Comparison of ENCODE assay signal across 27 cellular contexts in genomic region chr6:31465718-31466117, GRCh38. TPM values are rescaled to one million over a fixed set of nuclear protein-coding genes. Genes with fewer than 3 reads are reported as not detected.
DNase-seq lines count a peak whose midpoint lies in the region; ATAC-seq lines count a peak whose summit lies in the region.
"Had no signal": no experiment of that assay in that cellular context is flagged by ENCODE, and none has a peak within 500 bp of the region (broad histone marks: within the 10 kb centered on the region; RNA-seq: fewer than 3 reads in every experiment).

No MANE protein-coding gene starts in this region.

- H3K36me3 Mint-ChIP-seq in CD4-positive, alpha-beta memory T cell = peaks cover 18 to 71% of the 10 kb centered on the region in 2 donors
- peaks cover 52% of the 10 kb centered on the region for H3K36me3 Mint-ChIP-seq in activated CD8-positive, alpha-beta T cell treated with anti-CD3 and anti-CD28 coated beads, Interleukin-2, amount 10 ng/mL, durations not matched to agents 7 days and 5 days (ENCODE audit: low read depth)
- H3K36me3 Mint-ChIP-seq in memory B cell = peaks cover 42% of the 10 kb centered on the region
- H3K36me3 Mint-ChIP-seq: brain had no signal

- peak overlapping the region in 8 of 11 experiments; percentile 82 to 96 (median 90); a peak in 11 of 22 replicates for H3K4me2 ChIP-seq in BLaER1 treated with 17β-estradiol and CSF1 and Interleukin-3, amounts not matched to agents 10 nM and 100 nM

- peaks cover 0 to 47% (median 27%) of the 10 kb centered on the region in 11 experiments; a peak in 10 of 22 replicates for H4K20me1 ChIP-seq in BLaER1 treated with 17β-estradiol and CSF1 and Interleukin-3, amounts not matched to agents 10 nM and 100 nM

- POLR2A ChIA-PET in CD4-positive, alpha-beta memory T cell (lab: Charles Lee; ENCODE audit: partially characterized antibody) = interaction anchor here (1.6 kb wide), 1 partner anchor 24 kb away, joined by 3 read pairs; no protein-coding TSS in a partner anchor
- POLR2A ChIA-PET in activated CD8-positive, alpha-beta T cell treated with anti-CD3 and anti-CD28 coated beads, Interleukin-2, amount 10 ng/mL, durations not matched to agents 7 days and 5 days (lab: Charles Lee) = interaction anchor here (1.1 kb wide), 1 partner anchor 65 kb away, joined by 3 read pairs; no protein-coding TSS in a partner anchor

- peaks cover 35 to 52% (median 42%) of the 10 kb centered on the region in 10 experiments for H3K4me1 ChIP-seq in BLaER1 treated with 17β-estradiol and CSF1 and Interleukin-3, amounts not matched to agents 10 nM and 100 nM
- peaks cover 80% of the 10 kb centered on the region for H3K4me1 ChIP-seq in CD4-positive, alpha-beta memory T cell (ENCODE audit: insufficient read depth, low read length)

- H3K9me3 Mint-ChIP-seq in CD4-positive, alpha-beta memory T cell = peaks cover 0 to 1% (median 0%) of the 10 kb centered on the region in 8 donors
- H3K9me3 Mint-ChIP-seq in activated CD8-positive, alpha-beta T cell treated with anti-CD3 and anti-CD28 coated beads, Interleukin-2, amount 10 ng/mL, durations not matched to agents 7 days and 5 days (ENCODE audit: insufficient read depth) = no peaks in the 10 kb centered on the region
- no peaks in the 10 kb centered on the region for H3K9me3 Mint-ChIP-seq in memory B cell
- H3K9me3 Mint-ChIP-seq: dendritic cell treated with granulocyte-macrophage colony-stimulating factor and Interleukin-4, amounts not matched to agents 40 ng/mL and 50 ng/mL, for 4 days; nephron had no signal

- no peak for ATAC-seq in activated CD8-positive, alpha-beta T cell treated with anti-CD3 and anti-CD28 coated beads, Interleukin-2, amount 10 ng/mL, durations not matched to agents 7 days and 5 days
- peak; percentile 16 for ATAC-seq in memory B cell (ENCODE audit: low read depth)
- ATAC-seq: gastrocnemius medialis, left lobe of liver, PC-3 had no signal

- H3K27me3 ChIP-seq in BLaER1 treated with 17β-estradiol and CSF1 and Interleukin-3, amounts not matched to agents 10 nM and 100 nM = no peaks in the 10 kb centered on the region
- no peaks in the 10 kb centered on the region for H3K27me3 ChIP-seq in CD4-positive, alpha-beta memory T cell (ENCODE audit: insufficient read depth, low read length)
- H3K27me3 ChIP-seq: gastrocnemius medialis, SJSA1, tibial nerve had no signal

- H3K9me3 ChIP-seq in BLaER1 treated with 17β-estradiol and CSF1 and Interleukin-3, amounts not matched to agents 10 nM and 100 nM (replicated peaks in 1 of 11) = no peaks in the 10 kb centered on the region
- H3K9me3 ChIP-seq in CD4-positive, alpha-beta memory T cell (ENCODE audit: control insufficient read depth in 1 of 2, low read length in 2 of 2) = no peaks in the 10 kb centered on the region
- H3K9me3 ChIP-seq: gastrocnemius medialis, prostate gland, SJSA1, tibial nerve had no signal

- H3K4me3 Mint-ChIP-seq in CD4-positive, alpha-beta memory T cell = peak overlapping the region; percentile 97 to 100 (median 100)
- H3K4me3 Mint-ChIP-seq in activated CD8-positive, alpha-beta T cell treated with anti-CD3 and anti-CD28 coated beads, Interleukin-2, amount 10 ng/mL, durations not matched to agents 7 days and 5 days = peak overlapping the region; percentile 98
- peak overlapping the region; percentile 100 for H3K4me3 Mint-ChIP-seq in memory B cell
- H3K4me3 Mint-ChIP-seq: brain, nephron had no signal

- H3K27ac Mint-ChIP-seq in CD4-positive, alpha-beta memory T cell = peak overlapping the region; percentile 80 to 100 (median 99)
- no peak overlapping the region for H3K27ac Mint-ChIP-seq in activated CD8-positive, alpha-beta T cell treated with anti-CD3 and anti-CD28 coated beads, Interleukin-2, amount 10 ng/mL, durations not matched to agents 7 days and 5 days
- H3K27ac Mint-ChIP-seq in memory B cell = peak overlapping the region; percentile 36
- H3K27ac Mint-ChIP-seq: brain; dendritic cell treated with granulocyte-macrophage colony-stimulating factor and Interleukin-4, amounts not matched to agents 40 ng/mL and 50 ng/mL, for 4 days; nephron had no signal

- intact Hi-C loops in CD4-positive, alpha-beta memory T cell (cut with micrococcal nuclease) = no loop called here

- no peak overlapping the region for H3K9ac ChIP-seq in BLaER1 treated with 17β-estradiol and CSF1 and Interleukin-3, amounts not matched to agents 10 nM and 100 nM

- H3K27me3 Mint-ChIP-seq in CD4-positive, alpha-beta memory T cell = no peaks in the 10 kb centered on the region
- H3K27me3 Mint-ChIP-seq in activated CD8-positive, alpha-beta T cell treated with anti-CD3 and anti-CD28 coated beads, Interleukin-2, amount 10 ng/mL, durations not matched to agents 7 days and 5 days (ENCODE audit: low read depth) = no peaks in the 10 kb centered on the region
- H3K27me3 Mint-ChIP-seq in memory B cell = no peaks in the 10 kb centered on the region
- H3K27me3 Mint-ChIP-seq: dendritic cell treated with granulocyte-macrophage colony-stimulating factor and Interleukin-4, amounts not matched to agents 40 ng/mL and 50 ng/mL, for 4 days had no signal

- H3K27ac ChIP-seq in BLaER1 treated with 17β-estradiol and CSF1 and Interleukin-3, amounts not matched to agents 10 nM and 100 nM = no peak overlapping the region
- peak overlapping the region; percentile 99 for H3K27ac ChIP-seq in CD4-positive, alpha-beta memory T cell (ENCODE audit: low read depth, low read length)
- H3K27ac ChIP-seq: gastrocnemius medialis, HL-60, prostate gland, SJSA1, tibial nerve had no signal

- H3K4me3 ChIP-seq in BLaER1 treated with 17β-estradiol and CSF1 and Interleukin-3, amounts not matched to agents 10 nM and 100 nM = no peak overlapping the region
- peak overlapping the region; percentile 82 to 85 for H3K4me3 ChIP-seq in CD4-positive, alpha-beta memory T cell (ENCODE audit: low read length in 2 of 2)
- H3K4me3 ChIP-seq: prostate gland, SJSA1, tibial nerve had no signal

- peak in 1 of 5 donors; percentile 37 for DNase-seq in CD4-positive, alpha-beta memory T cell
- DNase-seq in activated CD8-positive, alpha-beta T cell treated with anti-CD3 and anti-CD28 coated beads, Interleukin-2, amount 10 ng/mL, durations not matched to agents 7 days and 5 days = no peak
- DNase-seq in memory B cell (ENCODE audit: low spot score in 2 of 2) (no peak), amygdala (lab: John Stamatoyannopoulos, UW) (no peak), NCI-H2107 (lab: John Stamatoyannopoulos, UW) (no peak), NCI-H526 (lab: John Stamatoyannopoulos, UW) (no peak)
- DNase-seq: activated CD4-positive, alpha-beta T cell treated with anti-CD3 and anti-CD28 coated beads, Interleukin-2, amount 50 U/mL, for 48 hours; activated gamma-delta T cell; DMS53; erythroblast; gastrocnemius medialis; H7; NCI-H1092; NCI-H2081 treated with DMSO at 0.1 percent for 48 hours; NCI-H69; PC-3; small intestine; stimulated activated CD4-positive, alpha-beta T cell treated with anti-CD3 and anti-CD28 coated beads, Interleukin-4, amount 100 ng/mL, for 4 hours had no signal

- CTCF ChIA-PET in CD4-positive, alpha-beta memory T cell (lab: Charles Lee; ENCODE audit: partially characterized antibody) = interaction anchor here (1.2 kb wide), 1 partner anchor 11 kb away, joined by 3 read pairs; no protein-coding TSS in a partner anchor
- CTCF ChIA-PET in activated CD8-positive, alpha-beta T cell treated with anti-CD3 and anti-CD28 coated beads, Interleukin-2, amount 10 ng/mL, durations not matched to agents 7 days and 5 days (lab: Charles Lee) = no interaction called here

- peaks cover 0 to 35% (median 5%) of the 10 kb centered on the region in 11 experiments; a peak in 8 of 22 replicates for H3K36me3 ChIP-seq in BLaER1 treated with 17β-estradiol and CSF1 and Interleukin-3, amounts not matched to agents 10 nM and 100 nM
- H3K36me3 ChIP-seq in CD4-positive, alpha-beta memory T cell (ENCODE audit: insufficient read depth, low read length) = peaks cover 5% of the 10 kb centered on the region
- H3K36me3 ChIP-seq: gastrocnemius medialis, prostate gland, tibial nerve had no signal

- peaks cover 68 to 97% (median 83%) of the 10 kb centered on the region in 4 donors for H3K4me1 Mint-ChIP-seq in CD4-positive, alpha-beta memory T cell
- H3K4me1 Mint-ChIP-seq in activated CD8-positive, alpha-beta T cell treated with anti-CD3 and anti-CD28 coated beads, Interleukin-2, amount 10 ng/mL, durations not matched to agents 7 days and 5 days (ENCODE audit: low read depth) = peaks cover 72% of the 10 kb centered on the region
- H3K4me1 Mint-ChIP-seq in memory B cell = peaks cover 70% of the 10 kb centered on the region

RNA-seq across cellular contexts. Expression of gene MICB, which starts 32.2 kb away (rescaled TPM):
- 10 to 100 TPM; 21.4 to 26.3 TPM for total RNA-seq in CD4-positive, alpha-beta memory T cell
- polyA plus RNA-seq in CD4-positive, alpha-beta memory T cell = 10 to 100 TPM in 1 of 2 donors, 1 to 10 TPM in 1; 8.0 to 11.5 TPM
- total RNA-seq in activated CD8-positive, alpha-beta T cell treated with anti-CD3 and anti-CD28 coated beads, Interleukin-2, amount 10 ng/mL, durations not matched to agents 7 days and 5 days = 10 to 100 TPM; 49.0 TPM

Comparison
In these comparisons a context has a peak if more than half of its experiments do, and no peak if none do; other contexts are left out.
1. H3K4me3 ChIP-seq: peak in CD4-positive, alpha-beta memory T cell (2 of 2); none in BLaER1 treated with 17β-estradiol and CSF1 and Interleukin-3, amounts not matched to agents 10 nM and 100 nM (0 of 10).
2. Peak in every context shown above with its lines, with median percentiles within 50 percentile points of each other: H3K4me3 Mint-ChIP-seq.